9 cellular contexts compared by ENCODE assay signal in the genomic region with DNA sequence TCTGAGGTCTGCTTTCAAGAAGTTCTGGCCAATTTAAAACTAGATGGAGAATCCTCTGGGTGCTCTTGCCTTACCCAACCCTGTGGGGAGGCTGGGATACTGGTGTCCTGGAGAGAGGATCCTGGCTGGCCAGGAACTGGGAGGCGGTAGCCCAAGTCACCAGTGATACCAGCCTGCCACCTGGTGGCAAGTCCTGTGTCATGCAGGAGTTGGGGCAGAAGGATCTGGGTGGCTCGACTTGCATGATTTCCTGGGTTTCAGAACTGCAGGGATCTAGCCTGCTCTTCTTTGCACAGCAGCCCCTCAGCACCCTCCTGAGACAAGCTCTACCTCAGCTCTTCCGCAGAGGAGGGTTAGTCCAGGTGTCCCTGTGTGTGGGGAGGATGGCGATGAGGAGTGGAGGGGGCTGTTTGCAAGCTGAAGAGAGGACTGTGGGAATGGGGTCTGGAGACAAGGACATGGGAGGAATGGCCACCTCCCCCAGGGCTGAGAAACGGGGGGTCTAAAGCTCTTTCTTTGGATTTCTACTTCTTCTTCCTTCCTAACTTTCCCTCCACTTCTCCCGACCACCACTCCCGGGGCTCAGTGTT. TPM values are rescaled to one million over a fixed set of nuclear protein-coding genes. Genes with fewer than 3 reads are reported as not detected.
DNase-seq lines count a peak whose midpoint lies in the region; ATAC-seq lines count a peak whose summit lies in the region.
"Had no signal": no experiment of that assay in that cellular context is flagged by ENCODE, and none has a peak within 500 bp of the region (broad histone marks: within the 10 kb centered on the region; RNA-seq: fewer than 3 reads in every experiment).

No MANE protein-coding gene starts in this region.

- H3K27me3 ChIP-seq in GM23248 (replicated peaks; ENCODE audit: insufficient read depth) = peaks cover 30% of the 10 kb centered on the region
- H3K27me3 ChIP-seq in mesendoderm (ENCODE audit: insufficient read depth, low read length, poor library complexity) = peaks cover 25% of the 10 kb centered on the region

- no peak overlapping the region for H3K23ac ChIP-seq in mesendoderm (ENCODE audit: low read length)

- peaks cover 42% of the 10 kb centered on the region for H3K27me3 Mint-ChIP-seq in activated CD4-positive, alpha-beta memory T cell treated with anti-CD3 and anti-CD28 coated beads, Interleukin-2, amount 10 ng/mL, durations not matched to agents 7 days and 5 days
- peaks cover 23 to 54% of the 10 kb centered on the region in 2 donors for H3K27me3 Mint-ChIP-seq in effector memory CD8-positive, alpha-beta T cell

- no peak overlapping the region for H3K4me3 ChIP-seq in GM23248
- H3K4me3 ChIP-seq in mesendoderm (ENCODE audit: low read length) = no peak overlapping the region

- no peak overlapping the region for H3K56ac ChIP-seq in mesendoderm (ENCODE audit: low read length)

- H3K9me3 Mint-ChIP-seq in activated CD4-positive, alpha-beta memory T cell treated with anti-CD3 and anti-CD28 coated beads, Interleukin-2, amount 10 ng/mL, durations not matched to agents 7 days and 5 days = no peaks in the 10 kb centered on the region
- no peaks in the 10 kb centered on the region for H3K9me3 Mint-ChIP-seq in effector memory CD8-positive, alpha-beta T cell
- H3K9me3 Mint-ChIP-seq: IgD-negative memory B cell had no signal

- no peak overlapping the region for H4K8ac ChIP-seq in mesendoderm (ENCODE audit: low read depth, low read length)

- H3K18ac ChIP-seq in mesendoderm (ENCODE audit: low read length) = no peak overlapping the region

- H2BK120ac ChIP-seq in mesendoderm (ENCODE audit: low read depth, low read length) = no peak overlapping the region

- peak; percentile 50 for ATAC-seq in effector memory CD8-positive, alpha-beta T cell (replicated peaks)
- no peak for ATAC-seq in GM21367 (IDR thresholded peaks at IDR 0.05; ENCODE audit: unreplicated experiment)

- H3K36me3 Mint-ChIP-seq in activated CD4-positive, alpha-beta memory T cell treated with anti-CD3 and anti-CD28 coated beads, Interleukin-2, amount 10 ng/mL, durations not matched to agents 7 days and 5 days (ENCODE audit: low read depth) = no peaks in the 10 kb centered on the region
- H3K36me3 Mint-ChIP-seq in effector memory CD8-positive, alpha-beta T cell (ENCODE audit: insufficient read depth) = peaks cover 2% of the 10 kb centered on the region
- H3K36me3 Mint-ChIP-seq: IgD-negative memory B cell had no signal

- no peaks in the 10 kb centered on the region for H3F3A ChIP-seq in GM23248 (ENCODE audit: insufficient read depth)

- no peak overlapping the region for H4K5ac ChIP-seq in mesendoderm (ENCODE audit: low read length)

- POLR2A ChIA-PET in activated CD4-positive, alpha-beta memory T cell treated with anti-CD3 and anti-CD28 coated beads, Interleukin-2, amount 10 ng/mL, durations not matched to agents 7 days and 5 days (lab: Charles Lee) = no interaction called here

- in situ Hi-C loops in GM23248 (cut with MboI) = loop anchor here (5.0 to 10.0 kb wide), 2 partner anchors 143 to 445 kb away; no protein-coding TSS in a partner anchor

- H3K9me3 ChIP-seq in GM23248 (ENCODE audit: low read depth) = no peaks in the 10 kb centered on the region

- H3K4ac ChIP-seq in mesendoderm (ENCODE audit: low read depth, low read length) = no peak overlapping the region

- H2BK15ac ChIP-seq in mesendoderm (replicated peaks; ENCODE audit: low read depth) = no peak overlapping the region

- WGBS in GM23248 (ENCODE audit: low coverage in 1 of 2, low lambda C conversion rate in 2 of 2, missing lambda C conversion rate in 2 of 2), 2 experiments = 17 to 20% methylated on average over 7 of the region's 7 CpGs
- no CpG with 5 or more reads among the region's 7 CpGs for WGBS in mesendoderm (ENCODE audit: extremely low coverage, insufficient coverage, low lambda C conversion rate)

- no peak overlapping the region for H2BK5ac ChIP-seq in mesendoderm (ENCODE audit: low read length)

- no peak overlapping the region for H3K4me3 Mint-ChIP-seq in activated CD4-positive, alpha-beta memory T cell treated with anti-CD3 and anti-CD28 coated beads, Interleukin-2, amount 10 ng/mL, durations not matched to agents 7 days and 5 days
- H3K4me3 Mint-ChIP-seq in effector memory CD8-positive, alpha-beta T cell = no peak overlapping the region
- H3K4me3 Mint-ChIP-seq: IgD-negative memory B cell had no signal

- H3K9ac ChIP-seq in GM23248 = no peak overlapping the region
- no peak overlapping the region for H3K9ac ChIP-seq in mesendoderm (ENCODE audit: low read length)

- H3K79me2 ChIP-seq in GM23248 (ENCODE audit: insufficient read depth) (no peaks in the 10 kb centered on the region), mesendoderm (ENCODE audit: control insufficient read depth, insufficient read depth, low read length) (no peaks in the 10 kb centered on the region)

- H2AK5ac ChIP-seq in mesendoderm (ENCODE audit: low read length) = no peak overlapping the region

- no peaks in the 10 kb centered on the region for H3K79me1 ChIP-seq in mesendoderm (ENCODE audit: low read length)

- H3K36me3 ChIP-seq in GM23248 (ENCODE audit: low read depth) (no peaks in the 10 kb centered on the region), mesendoderm (ENCODE audit: control insufficient read depth, insufficient read depth, low read length) (no peaks in the 10 kb centered on the region)

- H3K27ac ChIP-seq in GM23248 (no peak overlapping the region), mesendoderm (ENCODE audit: low read depth, low read length) (no peak overlapping the region)

- DNase-seq in C1 segment of cervical spinal cord (lab: John Stamatoyannopoulos, UW) = peak in 11 of 14 donors; percentile 10 to 62 (median 32)
- peak; percentile 82 for DNase-seq in GM23248
- DNase-seq in NCI-H345 treated with DMSO at 0.1 percent for 48 hours (lab: John Stamatoyannopoulos, UW; ENCODE audit: unreplicated experiment) = peak; percentile 66
- peak; percentile 67 for DNase-seq in activated CD4-positive, alpha-beta memory T cell treated with anti-CD3 and anti-CD28 coated beads, Interleukin-2, amount 10 ng/mL, durations not matched to agents 7 days and 5 days
- DNase-seq in effector memory CD8-positive, alpha-beta T cell = peak; percentile 32 to 56 (median 45)
- DNase-seq in mesendoderm = peak; percentile 71
- DNase-seq in stimulated activated CD8-positive, alpha-beta memory T cell treated with anti-CD3 and anti-CD28 coated beads, Interleukin-4, amount 100 ng/mL, for 24 hours (ENCODE audit: low read depth) = peak; percentile 39

- H3K9me2 ChIP-seq in GM23248 (ENCODE audit: insufficient read depth) = no peaks in the 10 kb centered on the region

- H4K20me1 ChIP-seq in GM23248 (ENCODE audit: insufficient read depth) = no peaks in the 10 kb centered on the region

- H2AFZ ChIP-seq in GM23248 = no peak overlapping the region

- H3K4me2 ChIP-seq in GM23248 (ENCODE audit: unreplicated experiment) = no peak overlapping the region
- H3K4me2 ChIP-seq in mesendoderm (ENCODE audit: low read length) = no peak overlapping the region

- CTCF ChIA-PET in activated CD4-positive, alpha-beta memory T cell treated with anti-CD3 and anti-CD28 coated beads, Interleukin-2, amount 10 ng/mL, durations not matched to agents 7 days and 5 days (lab: Charles Lee) = interaction anchor here (0.8 to 2.9 kb wide), 8 partner anchors 10 to 438 kb away, joined by 3 to 25 read pairs (median 8); no protein-coding TSS in a partner anchor

- no peak overlapping the region for H3K27ac Mint-ChIP-seq in activated CD4-positive, alpha-beta memory T cell treated with anti-CD3 and anti-CD28 coated beads, Interleukin-2, amount 10 ng/mL, durations not matched to agents 7 days and 5 days
- H3K27ac Mint-ChIP-seq in effector memory CD8-positive, alpha-beta T cell = no peak overlapping the region

- peaks cover 5% of the 10 kb centered on the region for H3K4me1 Mint-ChIP-seq in activated CD4-positive, alpha-beta memory T cell treated with anti-CD3 and anti-CD28 coated beads, Interleukin-2, amount 10 ng/mL, durations not matched to agents 7 days and 5 days
- H3K4me1 Mint-ChIP-seq in effector memory CD8-positive, alpha-beta T cell (ENCODE audit: low read depth in 2 of 2) = peaks cover 0 to 6% of the 10 kb centered on the region in 2 donors

- H3K4me1 ChIP-seq in GM23248 (ENCODE audit: insufficient read depth) (no peaks in the 10 kb centered on the region), mesendoderm (ENCODE audit: control insufficient read depth, low read depth, low read length) (no peaks in the 10 kb centered on the region)

RNA-seq across cellular contexts. Expression of a gene that starts 4.2 kb away (rescaled TPM):
- total RNA-seq in GM23248 (2014; rRNA removed; shearing (Covaris generic)) = not detected in 2 replicates
- polyA plus RNA-seq in GM23248 (2016; fragmentation: Nextera tagmentation; extraction: Ambion mirVana) = not detected in 2 replicates
- not detected for total RNA-seq in activated CD4-positive, alpha-beta memory T cell treated with anti-CD3 and anti-CD28 coated beads, Interleukin-2, amount 10 ng/mL, durations not matched to agents 7 days and 5 days
- 0.81 TPM for polyA plus RNA-seq in mesendoderm (2013, experiment 1 of 2)
- 1.0 TPM for polyA plus RNA-seq in mesendoderm (2013, experiment 2 of 2)
- polyA plus RNA-seq: IgD-negative memory B cell had no signal

RNA-seq across cellular contexts. Expression of a gene that starts 12.5 kb away (rescaled TPM):
- total RNA-seq in GM23248 (2014; rRNA removed; shearing (Covaris generic)) = not detected in 2 replicates
- polyA plus RNA-seq in GM23248 (2016; fragmentation: Nextera tagmentation; extraction: Ambion mirVana) = not detected in 2 replicates
- not detected for total RNA-seq in activated CD4-positive, alpha-beta memory T cell treated with anti-CD3 and anti-CD28 coated beads, Interleukin-2, amount 10 ng/mL, durations not matched to agents 7 days and 5 days
- polyA plus RNA-seq in mesendoderm (2013, experiment 1 of 2) = not detected
- not detected for polyA plus RNA-seq in mesendoderm (2013, experiment 2 of 2)
- polyA plus RNA-seq: IgD-negative memory B cell had no signal

Comparison
In these comparisons a context has a peak if more than half of its experiments do, and no peak if none do; other contexts are left out.
1. DNase-seq: peak in every context shown above with its lines; median percentile 82 in GM23248; 71 in mesendoderm; 67 in activated CD4-positive, alpha-beta memory T cell treated with anti-CD3 and anti-CD28 coated beads, Interleukin-2, amount 10 ng/mL, durations not matched to agents 7 days and 5 days; 66 in NCI-H345 treated with DMSO at 0.1 percent for 48 hours; 45 in effector memory CD8-positive, alpha-beta T cell; 39 in stimulated activated CD8-positive, alpha-beta memory T cell treated with anti-CD3 and anti-CD28 coated beads, Interleukin-4, amount 100 ng/mL, for 24 hours; 32 in C1 segment of cervical spinal cord.